Comparison of ENCODE assay signal across 8 cellular contexts in genomic region chr15:90362936-90363212, GRCh38.
DNase-seq lines count a peak whose midpoint lies in the region; ATAC-seq lines count a peak whose summit lies in the region.

No MANE protein-coding gene starts in this region.

- DNase-seq in HS-27A (ENCODE audit: low read depth) (peak; percentile 72), astrocyte of the hippocampus (ENCODE audit: low read depth, low spot score) (peak; percentile 83), hepatic stellate cell (ENCODE audit: low spot score) (peak; percentile 75), substantia nigra (lab: John Stamatoyannopoulos, UW) (peak in 1 of 49 donors; percentile 11), SKM-1 treated with dmso at 0.1 percent for 144 hours (lab: John Stamatoyannopoulos, UW; ENCODE audit: unreplicated experiment) (no peak), SIG-M5 (lab: John Stamatoyannopoulos, UW) (no peak)
- DNase-seq in stimulated activated naive CD4-positive, alpha-beta T cell treated with Interleukin-2 at 50 U/mL for 16 hours (lab: John Stamatoyannopoulos, UW) = no peak

- peak overlapping the region; percentile 17 for H3K27ac ChIP-seq in substantia nigra (ENCODE audit: low read depth, low read length, poor library complexity, severe bottlenecking)

- no peak for ATAC-seq in HG02610 (IDR thresholded peaks at IDR 0.05; ENCODE audit: unreplicated experiment)

Comparison
In these comparisons a context has a peak if more than half of its experiments do, and no peak if none do; other contexts are left out.
1. DNase-seq: peak in HS-27A (single experiment), astrocyte of the hippocampus (single experiment) and hepatic stellate cell (single experiment); none in SKM-1 treated with dmso at 0.1 percent for 144 hours (single experiment), SIG-M5 (single experiment) and stimulated activated naive CD4-positive, alpha-beta T cell treated with Interleukin-2 at 50 U/mL for 16 hours (single experiment).